In the genomic region with DNA sequence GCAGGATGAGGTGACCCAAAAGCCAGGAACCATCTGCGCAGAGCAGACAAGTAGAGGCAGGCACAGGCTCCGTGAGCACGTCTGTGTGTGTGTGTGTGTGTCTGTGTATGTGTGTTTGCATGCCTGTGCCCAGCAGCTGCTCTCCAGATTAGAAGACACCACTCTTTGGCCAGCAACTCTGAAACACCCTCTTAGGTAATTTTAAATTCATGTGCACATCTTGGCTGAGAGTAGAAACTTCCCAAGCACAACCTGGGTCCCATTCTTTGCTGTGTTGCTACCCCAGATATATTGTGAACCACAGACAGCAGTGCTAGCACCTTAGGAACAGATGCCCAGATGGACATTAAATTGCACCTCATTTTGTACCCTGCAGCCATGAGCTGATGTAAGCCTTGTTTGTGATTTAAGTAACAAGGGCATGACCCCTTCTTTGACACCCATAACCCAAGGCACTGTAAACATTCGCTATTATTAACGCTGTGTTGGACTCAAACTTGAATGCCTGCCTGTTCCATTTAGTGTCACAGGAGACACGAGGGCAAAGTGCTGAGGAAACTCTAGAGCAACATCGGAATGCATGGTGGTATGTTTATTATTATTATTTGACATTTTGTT, we compare ENCODE assay signal across 16 cellular contexts. TPM values are rescaled to one million over a fixed set of nuclear protein-coding genes. Genes with fewer than 3 reads are reported as not detected.
DNase-seq lines count a peak whose midpoint lies in the region; ATAC-seq and TF ChIP-seq lines count a peak whose summit lies in the region.
"Had no signal": no experiment of that assay in that cellular context is flagged by ENCODE, and none has a peak within 500 bp of the region (broad histone marks: within the 10 kb centered on the region; RNA-seq: fewer than 3 reads in every experiment).

A gene (minus strand): TSS at position 89 of the 618 bp plus-strand sequence.

- H3K27me3 ChIP-seq in SK-N-SH (ENCODE audit: insufficient read depth) (no peaks in the 10 kb centered on the region), gastroesophageal sphincter (no peaks in the 10 kb centered on the region)
- H3K27me3 ChIP-seq: colonic mucosa had no signal

- no peak for TF ChIP-seq POLR2A in gastroesophageal sphincter (IDR thresholded peaks at IDR 0.05)

- no peaks in the 10 kb centered on the region for H3K9me3 ChIP-seq in SK-N-SH
- H3K9me3 ChIP-seq in gastroesophageal sphincter, result no peaks in the 10 kb centered on the region
- H3K9me3 ChIP-seq in OCI-LY7 (ENCODE audit: low read length), result no peaks in the 10 kb centered on the region
- H3K9me3 ChIP-seq: colonic mucosa had no signal

- H3K4me1 ChIP-seq in SK-N-SH (ENCODE audit: control insufficient read depth in 1 of 2, insufficient read depth in 2 of 2, low read depth in 1 of 2, low read length in 1 of 2) (peaks cover 0 to 8% of the 10 kb centered on the region in 2 experiments; a peak in 2 of 4 replicates), gastroesophageal sphincter (peaks cover 0 to 50% (median 9%) of the 10 kb centered on the region in 3 donors), urinary bladder (ENCODE audit: insufficient read depth) (no peaks in the 10 kb centered on the region), OCI-LY7 (ENCODE audit: insufficient read depth, low read length, poor library complexity, severe bottlenecking) (no peaks in the 10 kb centered on the region)
- H3K4me1 ChIP-seq: colonic mucosa had no signal

- H4K20me1 ChIP-seq in SK-N-SH (ENCODE audit: insufficient read depth) (no peaks in the 10 kb centered on the region), OCI-LY7 (ENCODE audit: insufficient read depth, low read length) (no peaks in the 10 kb centered on the region; the same call in 1 of the 2 replicates)

- H3K9ac ChIP-seq in SK-N-SH, result no peak within 1 kb of the TSS
- H3K9ac ChIP-seq: KMS-11 had no signal

- CTCF ChIA-PET in SK-N-SH (lab: Yijun Ruan, JAX), result interaction anchor here (1.0 kb wide), 1 partner anchor 15 kb away, joined by 4 read pairs; no protein-coding TSS in a partner anchor
- CTCF ChIA-PET in OCI-LY7 (lab: Charles Lee; ENCODE audit: unreplicated experiment), result no interaction called here

- BruUV-seq in OCI-LY7 (replicated peaks; lab: Mats Ljungman, UMichigan), result no TSS peak

- 90% methylated on average over 7 of the region's 7 CpGs for WGBS in SK-N-SH (ENCODE audit: low lambda C conversion rate)
- 39 to 48% methylated on average over 4 of the region's 7 CpGs for WGBS in gastroesophageal sphincter (ENCODE audit: low coverage in 1 of 2), 2 donors
- WGBS in urinary bladder, result 67% methylated on average over 7 of the region's 7 CpGs

- no peak for TF ChIP-seq EP300 in SK-N-SH (IDR thresholded peaks at IDR 0.05; ENCODE audit: borderline replicate concordance in 1 of 2, low read depth in 1 of 2, low read length in 1 of 2)
- TF ChIP-seq EP300 in gastroesophageal sphincter (IDR thresholded peaks at IDR 0.05), result no peak

- POLR2A ChIA-PET in SK-N-SH (lab: Yijun Ruan, JAX) (no interaction called here), OCI-LY7 (lab: Charles Lee) (interaction anchor here (1.0 to 1.6 kb wide), 2 partner anchors 8 to 29 kb away, joined by 5 read pairs; no protein-coding TSS in a partner anchor)

- DNase-seq in SK-N-SH (no peak), omental fat pad (ENCODE audit: low spot score) (no peak), GDM1 (lab: John Stamatoyannopoulos, UW) (no peak), OCI-LY7 (ENCODE audit: low spot score) (no peak)
- DNase-seq: activated CD4-positive, alpha-beta T cell treated with anti-CD3 and anti-CD28 coated beads for 4 hours; colonic mucosa; DMS79; naive B cell; SHP77; stimulated activated CD4-positive, alpha-beta T cell treated with anti-CD3 and anti-CD28 coated beads, Interleukin-2, amount 100 ng/mL, for 24 hours; substantia nigra had no signal

- H3K27ac ChIP-seq in SK-N-SH (ENCODE audit: low read depth in 2 of 2, low read length in 1 of 2) (no peak within 1 kb of the TSS), gastroesophageal sphincter (peak within 1 kb of the TSS in 1 of 4 donors; percentile 35), urinary bladder (ENCODE audit: low read depth) (no peak within 1 kb of the TSS), OCI-LY7 (ENCODE audit: low read depth, low read length, poor library complexity, severe bottlenecking) (no peak within 1 kb of the TSS)
- H3K27ac ChIP-seq: colonic mucosa, KMS-11 had no signal

- no peak for TF ChIP-seq CTCF in SK-N-SH (IDR thresholded peaks at IDR 0.05)
- TF ChIP-seq CTCF in gastroesophageal sphincter (IDR thresholded peaks at IDR 0.05), result no peak
- TF ChIP-seq CTCF in omental fat pad (IDR thresholded peaks at IDR 0.05), result no peak
- TF ChIP-seq CTCF in OCI-LY7 (conservative IDR thresholded peaks at IDR 0.05; ENCODE audit: low read length), result no peak

- H3K4me3 ChIP-seq in SK-N-SH (ENCODE audit: low read depth in 2 of 2, low read length in 1 of 2), result no peak within 1 kb of the TSS
- no peak within 1 kb of the TSS for H3K4me3 ChIP-seq in gastroesophageal sphincter
- H3K4me3 ChIP-seq in urinary bladder (ENCODE audit: low read depth, low read length), result no peak within 1 kb of the TSS
- H3K4me3 ChIP-seq in OCI-LY7 (ENCODE audit: low read depth, low read length, poor library complexity, severe bottlenecking), result no peak within 1 kb of the TSS
- H3K4me3 ChIP-seq: colonic mucosa had no signal

- intact Hi-C loops in OCI-LY7 (cut with micrococcal nuclease; ENCODE audit: unreplicated experiment), result no loop called here

- no peak for ATAC-seq in SK-N-SH treated with all-trans-retinoic acid at 6 μM for 48 hours
- ATAC-seq in gastroesophageal sphincter, result no peak
- peak; percentile 14 for ATAC-seq in omental fat pad (ENCODE audit: low FRiP score)
- no peak for ATAC-seq in GM18520 (IDR thresholded peaks at IDR 0.05; ENCODE audit: unreplicated experiment)

- TF ChIP-seq RAD21 in SK-N-SH (IDR thresholded peaks at IDR 0.05; ENCODE audit: low read length), result no peak

- H3K79me2 ChIP-seq in SK-N-SH (ENCODE audit: insufficient read depth) (no peaks in the 10 kb centered on the region), OCI-LY7 (ENCODE audit: insufficient read depth, low read depth, low read length) (no peaks in the 10 kb centered on the region)

- H3K9me2 ChIP-seq in SK-N-SH (no peaks in the 10 kb centered on the region), OCI-LY7 (ENCODE audit: insufficient read depth, low read length) (no peaks in the 10 kb centered on the region)

- no peaks in the 10 kb centered on the region for H3F3A ChIP-seq in SK-N-SH (replicated peaks; ENCODE audit: insufficient read depth)

- no peak within 1 kb of the TSS for H2AFZ ChIP-seq in SK-N-SH (ENCODE audit: low read depth)
- H2AFZ ChIP-seq in OCI-LY7 (ENCODE audit: low read length), result no peak within 1 kb of the TSS

- H3K4me2 ChIP-seq in SK-N-SH, result no peak within 1 kb of the TSS
- H3K4me2 ChIP-seq in OCI-LY7 (ENCODE audit: low read length), result no peak within 1 kb of the TSS
- H3K4me2 ChIP-seq: KMS-11 had no signal

- no peaks in the 10 kb centered on the region for H3K36me3 ChIP-seq in SK-N-SH (replicated peaks in 1 of 2; ENCODE audit: control insufficient read depth in 1 of 2, insufficient read depth in 2 of 2, low read length in 1 of 2)
- no peaks in the 10 kb centered on the region for H3K36me3 ChIP-seq in gastroesophageal sphincter
- H3K36me3 ChIP-seq in urinary bladder (ENCODE audit: insufficient read depth), result no peaks in the 10 kb centered on the region
- no peaks in the 10 kb centered on the region for H3K36me3 ChIP-seq in OCI-LY7 (ENCODE audit: insufficient read depth, low read length)
- H3K36me3 ChIP-seq: colonic mucosa had no signal

TF ChIP-seq in SK-N-SH, 30 proteins besides CTCF, POLR2A, EP300 and RAD21:
- TF ChIP-seq GABPA (IDR thresholded peaks at IDR 0.05; ENCODE audit: low read depth) (no peak), SMC3 (IDR thresholded peaks at IDR 0.05; ENCODE audit: low read depth, low read length) (no peak), JUND (IDR thresholded peaks at IDR 0.05) (no peak)
- TF ChIP-seq, protein P1, sequence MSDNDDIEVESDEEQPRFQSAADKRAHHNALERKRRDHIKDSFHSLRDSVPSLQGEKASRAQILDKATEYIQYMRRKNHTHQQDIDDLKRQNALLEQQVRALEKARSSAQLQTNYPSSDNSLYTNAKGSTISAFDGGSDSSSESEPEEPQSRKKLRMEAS (IDR thresholded peaks at IDR 0.05; ENCODE audit: low read depth), result no peak
TF ChIP-seq in SK-N-SH: peak in this region for 0.

TF ChIP-seq in SK-N-SH treated with all-trans-retinoic acid at 6 μM for 48 hours, 23 proteins besides CTCF, POLR2A, EP300 and RAD21 (continues in another document):
- TF ChIP-seq, protein P2, sequence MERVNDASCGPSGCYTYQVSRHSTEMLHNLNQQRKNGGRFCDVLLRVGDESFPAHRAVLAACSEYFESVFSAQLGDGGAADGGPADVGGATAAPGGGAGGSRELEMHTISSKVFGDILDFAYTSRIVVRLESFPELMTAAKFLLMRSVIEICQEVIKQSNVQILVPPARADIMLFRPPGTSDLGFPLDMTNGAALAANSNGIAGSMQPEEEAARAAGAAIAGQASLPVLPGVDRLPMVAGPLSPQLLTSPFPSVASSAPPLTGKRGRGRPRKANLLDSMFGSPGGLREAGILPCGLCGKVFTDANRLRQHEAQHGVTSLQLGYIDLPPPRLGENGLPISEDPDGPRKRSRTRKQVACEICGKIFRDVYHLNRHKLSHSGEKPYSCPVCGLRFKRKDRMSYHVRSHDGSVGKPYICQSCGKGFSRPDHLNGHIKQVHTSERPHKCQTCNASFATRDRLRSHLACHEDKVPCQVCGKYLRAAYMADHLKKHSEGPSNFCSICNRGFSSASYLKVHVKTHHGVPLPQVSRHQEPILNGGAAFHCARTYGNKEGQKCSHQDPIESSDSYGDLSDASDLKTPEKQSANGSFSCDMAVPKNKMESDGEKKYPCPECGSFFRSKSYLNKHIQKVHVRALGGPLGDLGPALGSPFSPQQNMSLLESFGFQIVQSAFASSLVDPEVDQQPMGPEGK (CRISPR knock-in tag; IDR thresholded peaks at IDR 0.05; ENCODE audit: borderline replicate concordance), result no peak
- TF ChIP-seq ESRRG (CRISPR knock-in tag; IDR thresholded peaks at IDR 0.05) (no peak), CSDC2 (CRISPR knock-in tag; IDR thresholded peaks at IDR 0.05) (no peak), OSR1 (CRISPR knock-in tag; IDR thresholded peaks at IDR 0.05) (no peak), ZC3H10 (CRISPR knock-in tag; IDR thresholded peaks at IDR 0.05) (no peak)

RNA-seq across cellular contexts. Expression of the gene that starts here (rescaled TPM):
- polyA plus RNA-seq in SK-N-SH (2012; rRNA removed), result 26.8 and 35.9 TPM in 2 replicates
- polyA plus RNA-seq in SK-N-SH (2012; cell fraction: cytosol; rRNA removed), result 32.0 and 36.4 TPM in 2 replicates
- 10.0 and 30.0 TPM in 2 replicates for polyA plus RNA-seq in SK-N-SH (2012; cell fraction: nucleus; rRNA removed)
- 100 to 1,000 TPM; 113 to 149 (median 122) TPM for total RNA-seq in gastroesophageal sphincter
- total RNA-seq in omental fat pad, result 10 to 100 TPM; 31.3 to 64.0 (median 46.5) TPM
- total RNA-seq in urinary bladder, result 103 TPM
- 75.1 TPM for polyA plus RNA-seq in urinary bladder
- not detected in 2 replicates for total RNA-seq in OCI-LY7 (2014; rRNA removed; shearing (Covaris generic))
- total RNA-seq in OCI-LY7 (2022), result not detected in 2 replicates

Comparison
In these comparisons a context has a peak if more than half of its experiments do, and no peak if none do; other contexts are left out.
1. RNA of the gene that starts here (total RNA-seq): 113 to 149 TPM in gastroesophageal sphincter, 103 TPM in urinary bladder (single experiment) and 31.3 to 64.0 TPM in omental fat pad; not detected in OCI-LY7; every median in the first group is over 10 times any median in the second.